37 cellular contexts compared by ENCODE assay signal in genomic region chr1:81252471-81253160, GRCh38.
"Had no signal": no experiment of that assay in that cellular context is flagged by ENCODE, and none has a peak within 500 bp of the region (broad histone marks: within the 10 kb centered on the region; RNA-seq: fewer than 3 reads in every experiment).

No MANE protein-coding gene starts in this region.

- H3K4me3 ChIP-seq: adrenal gland, body of pancreas, esophagus muscularis mucosa, gastrocnemius medialis, heart left ventricle had no signal

- H3K27me3 ChIP-seq: adrenal gland, body of pancreas, esophagus muscularis mucosa, foreskin keratinocyte, gastrocnemius medialis, heart left ventricle had no signal

- H3K27me3 Mint-ChIP-seq: activated CD4-positive, alpha-beta memory T cell treated with anti-CD3 and anti-CD28 coated beads for 36 hours; activated CD4-positive, alpha-beta T cell treated with anti-CD3 and anti-CD28 coated beads for 36 hours; activated CD4-positive, alpha-beta T cell treated with anti-CD3 and anti-CD28 coated beads, Interleukin-2, amount 10 ng/mL, durations not matched to agents 24 days and 14 days; activated CD8-positive, alpha-beta memory T cell treated with anti-CD3 and anti-CD28 coated beads, Interleukin-2, amount 10 ng/mL, durations not matched to agents 7 days and 5 days; activated naive CD4-positive, alpha-beta T cell treated with anti-CD3 and anti-CD28 coated beads, Interleukin-2, amount 50 U/mL, for 24 hours; activated naive CD8-positive, alpha-beta T cell treated with anti-CD3 and anti-CD28 coated beads for 36 hours; activated naive CD8-positive, alpha-beta T cell treated with anti-CD3 and anti-CD28 coated beads, Interleukin-2, amount 50 U/mL, for 24 hours; effector memory CD8-positive, alpha-beta T cell; T-helper 17 cell had no signal

- H3K27ac Mint-ChIP-seq: activated CD4-positive, alpha-beta memory T cell treated with anti-CD3 and anti-CD28 coated beads for 36 hours; activated CD4-positive, alpha-beta T cell treated with anti-CD3 and anti-CD28 coated beads for 36 hours; activated CD4-positive, alpha-beta T cell treated with anti-CD3 and anti-CD28 coated beads, Interleukin-2, amount 10 ng/mL, durations not matched to agents 24 days and 14 days; activated CD8-positive, alpha-beta memory T cell treated with anti-CD3 and anti-CD28 coated beads, Interleukin-2, amount 10 ng/mL, durations not matched to agents 7 days and 5 days; activated CD8-positive, alpha-beta T cell treated with anti-CD3 and anti-CD28 coated beads, Interleukin-2, amount 10 ng/mL, durations not matched to agents 7 days and 5 days; activated naive CD4-positive, alpha-beta T cell treated with anti-CD3 and anti-CD28 coated beads for 36 hours; activated naive CD4-positive, alpha-beta T cell treated with anti-CD3 and anti-CD28 coated beads, Interleukin-2, amount 50 U/mL, for 24 hours; activated naive CD8-positive, alpha-beta T cell treated with anti-CD3 and anti-CD28 coated beads for 36 hours; activated naive CD8-positive, alpha-beta T cell treated with anti-CD3 and anti-CD28 coated beads, Interleukin-2, amount 50 U/mL, for 24 hours; activated T-helper 1 cell treated with anti-CD3 and anti-CD28 coated beads, Interleukin-12 subunit alpha, Interleukin-12 subunit beta, Interleukin-2, Interleukin-4 antibody, amounts not matched to agents 30 ng/mL and 10 ng/mL and 1 ng/mL, durations not matched to agents 14 hours and 24 hours and 36 hours; activated T-helper 2 cell treated with anti-CD3 and anti-CD28 coated beads, Interferon-gamma antibody, Interleukin-2, Interleukin-4, amounts not matched to agents 10 μg/mL and 5 μg/mL and 100 μg/mL, durations not matched to agents 14 hours and 24 hours and 36 hours; effector memory CD8-positive, alpha-beta T cell; T-helper 17 cell; T-helper 2 cell treated with Interferon-gamma antibody and Interleukin-4, amounts not matched to agents 5 μg/mL and 100 μg/mL, for 36 hours had no signal

- H3K36me3 ChIP-seq: adrenal gland, esophagus muscularis mucosa, gastrocnemius medialis, heart left ventricle, WERI-Rb-1 had no signal

- H3K9me3 ChIP-seq: adrenal gland, body of pancreas, esophagus muscularis mucosa, gastrocnemius medialis, heart left ventricle had no signal

- ATAC-seq: activated CD4-positive, alpha-beta T cell treated with anti-CD3 and anti-CD28 coated beads for 36 hours; activated CD8-positive, alpha-beta memory T cell treated with anti-CD3 and anti-CD28 coated beads, Interleukin-2, amount 10 ng/mL, durations not matched to agents 7 days and 5 days; activated CD8-positive, alpha-beta T cell treated with anti-CD3 and anti-CD28 coated beads, Interleukin-2, amount 10 ng/mL, durations not matched to agents 7 days and 5 days; activated naive CD8-positive, alpha-beta T cell treated with anti-CD3 and anti-CD28 coated beads, Interleukin-2, amount 50 U/mL, for 24 hours; body of pancreas; effector memory CD8-positive, alpha-beta T cell; foreskin keratinocyte; gastrocnemius medialis; heart left ventricle; T-helper 17 cell had no signal

- DNase-seq: activated CD4-positive, alpha-beta memory T cell treated with anti-CD3 and anti-CD28 coated beads for 36 hours; activated CD4-positive, alpha-beta T cell treated with anti-CD3 and anti-CD28 coated beads for 36 hours; activated CD4-positive, alpha-beta T cell treated with anti-CD3 and anti-CD28 coated beads, Interleukin-2, amount 10 ng/mL, durations not matched to agents 24 days and 14 days; activated CD4-positive, CD25-positive, alpha-beta regulatory T cell; activated CD4-positive, CD25-positive, alpha-beta regulatory T cell treated with anti-CD3 and anti-CD28 coated beads, Interleukin-2, amount 50 U/mL, for 72 hours; activated CD8-positive, alpha-beta memory T cell treated with anti-CD3 and anti-CD28 coated beads, Interleukin-2, amount 10 ng/mL, durations not matched to agents 7 days and 5 days; activated CD8-positive, alpha-beta memory T cell treated with anti-CD3 and anti-CD28 coated beads, Interleukin-2, amount 50 U/mL, for 4 hours; activated CD8-positive, alpha-beta T cell treated with anti-CD3 and anti-CD28 coated beads, Interleukin-2, amount 10 ng/mL, durations not matched to agents 7 days and 5 days; activated effector memory CD4-positive, alpha-beta T cell treated with anti-CD3 and anti-CD28 coated beads, Interleukin-2, amount 50 U/mL, for 16 hours; activated naive CD4-positive, alpha-beta T cell treated with anti-CD3 and anti-CD28 coated beads for 36 hours; activated naive CD8-positive, alpha-beta T cell treated with anti-CD3 and anti-CD28 coated beads for 36 hours; activated naive CD8-positive, alpha-beta T cell treated with anti-CD3 and anti-CD28 coated beads, Interleukin-2, amount 50 U/mL, for 24 hours; activated T-cell treated with anti-CD3 and anti-CD28 coated beads, Interleukin-2, amount 50 U/mL, for 1 hour; activated T-cell treated with anti-CD3 and anti-CD28 coated beads, Interleukin-2, amount 50 U/mL, for 48 hours; adrenal gland; amygdala; aorta; body of pancreas; caudate nucleus; cortex of kidney; dermis blood vessel endothelial cell; effector CD4-positive, alpha-beta T cell; effector memory CD8-positive, alpha-beta T cell; erythroblast; foreskin keratinocyte; gastrocnemius medialis; glutamatergic neuron; heart left ventricle; T-helper 17 cell; T1000; WERI-Rb-1 had no signal

- H3K36me3 Mint-ChIP-seq: activated CD4-positive, alpha-beta memory T cell treated with anti-CD3 and anti-CD28 coated beads for 36 hours; activated CD8-positive, alpha-beta memory T cell treated with anti-CD3 and anti-CD28 coated beads, Interleukin-2, amount 10 ng/mL, durations not matched to agents 7 days and 5 days; activated naive CD4-positive, alpha-beta T cell treated with anti-CD3 and anti-CD28 coated beads, Interleukin-2, amount 50 U/mL, for 24 hours; activated naive CD8-positive, alpha-beta T cell treated with anti-CD3 and anti-CD28 coated beads for 36 hours had no signal

- H3K4me1 Mint-ChIP-seq: activated CD4-positive, alpha-beta T cell treated with anti-CD3 and anti-CD28 coated beads for 36 hours; activated CD4-positive, alpha-beta T cell treated with anti-CD3 and anti-CD28 coated beads, Interleukin-2, amount 10 ng/mL, durations not matched to agents 24 days and 14 days; activated CD8-positive, alpha-beta memory T cell treated with anti-CD3 and anti-CD28 coated beads, Interleukin-2, amount 10 ng/mL, durations not matched to agents 7 days and 5 days; activated naive CD4-positive, alpha-beta T cell treated with anti-CD3 and anti-CD28 coated beads, Interleukin-2, amount 50 U/mL, for 24 hours; activated naive CD8-positive, alpha-beta T cell treated with anti-CD3 and anti-CD28 coated beads for 36 hours; activated naive CD8-positive, alpha-beta T cell treated with anti-CD3 and anti-CD28 coated beads, Interleukin-2, amount 50 U/mL, for 24 hours; T-helper 17 cell had no signal

- H3K27ac ChIP-seq: adrenal gland, body of pancreas, esophagus muscularis mucosa, foreskin keratinocyte, gastrocnemius medialis, heart left ventricle, WERI-Rb-1 had no signal

- H3K4me1 ChIP-seq: adrenal gland, body of pancreas, esophagus muscularis mucosa, foreskin keratinocyte, gastrocnemius medialis, heart left ventricle had no signal

- H3K4me3 Mint-ChIP-seq: activated CD4-positive, alpha-beta memory T cell treated with anti-CD3 and anti-CD28 coated beads for 36 hours; activated CD4-positive, alpha-beta T cell treated with anti-CD3 and anti-CD28 coated beads for 36 hours; activated CD4-positive, alpha-beta T cell treated with anti-CD3 and anti-CD28 coated beads, Interleukin-2, amount 10 ng/mL, durations not matched to agents 24 days and 14 days; activated CD8-positive, alpha-beta memory T cell treated with anti-CD3 and anti-CD28 coated beads, Interleukin-2, amount 10 ng/mL, durations not matched to agents 7 days and 5 days; activated CD8-positive, alpha-beta T cell treated with anti-CD3 and anti-CD28 coated beads, Interleukin-2, amount 10 ng/mL, durations not matched to agents 7 days and 5 days; activated naive CD4-positive, alpha-beta T cell treated with anti-CD3 and anti-CD28 coated beads for 36 hours; activated naive CD4-positive, alpha-beta T cell treated with anti-CD3 and anti-CD28 coated beads, Interleukin-2, amount 50 U/mL, for 24 hours; activated naive CD8-positive, alpha-beta T cell treated with anti-CD3 and anti-CD28 coated beads for 36 hours; activated naive CD8-positive, alpha-beta T cell treated with anti-CD3 and anti-CD28 coated beads, Interleukin-2, amount 50 U/mL, for 24 hours; activated T-helper 1 cell treated with anti-CD3 and anti-CD28 coated beads, Interleukin-12 subunit alpha, Interleukin-12 subunit beta, Interleukin-2, Interleukin-4 antibody, amounts not matched to agents 30 ng/mL and 10 ng/mL and 1 ng/mL, durations not matched to agents 14 hours and 24 hours and 36 hours; effector memory CD8-positive, alpha-beta T cell; T-helper 17 cell; T-helper 2 cell treated with Interferon-gamma antibody and Interleukin-4, amounts not matched to agents 5 μg/mL and 100 μg/mL, for 36 hours had no signal

- H3K9me3 Mint-ChIP-seq: activated CD4-positive, alpha-beta T cell treated with anti-CD3 and anti-CD28 coated beads, Interleukin-2, amount 10 ng/mL, durations not matched to agents 24 days and 14 days; activated naive CD4-positive, alpha-beta T cell treated with anti-CD3 and anti-CD28 coated beads, Interleukin-2, amount 50 U/mL, for 24 hours had no signal

- FAIRE-seq: colon had no signal
